27 cellular contexts compared by ENCODE assay signal in the genomic region with DNA sequence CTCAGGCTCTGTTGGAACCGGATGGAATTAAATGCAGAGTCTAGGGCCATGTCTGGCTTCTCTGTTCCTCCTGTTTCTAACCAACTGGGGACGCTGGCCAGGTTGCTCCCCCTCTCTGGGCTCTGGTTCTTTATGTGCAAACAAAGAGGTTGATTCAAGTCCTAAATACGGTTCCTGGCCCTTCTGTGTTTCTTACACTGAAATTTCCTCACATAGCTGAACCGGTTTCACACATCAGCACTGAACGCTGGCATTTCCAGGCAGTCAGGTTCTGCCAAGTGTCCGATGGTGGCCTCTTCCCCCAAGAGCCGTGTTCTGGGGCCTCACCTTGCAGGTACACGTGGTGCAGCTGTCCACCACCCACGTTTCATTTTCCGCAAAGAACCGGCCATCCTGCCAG. TPM values are rescaled to one million over a fixed set of nuclear protein-coding genes. Genes with fewer than 3 reads are reported as not detected.
A peak's percentile ranks its signal among the peaks of the same experiment; 100 is the strongest.
DNase-seq lines count a peak whose midpoint lies in the region; ATAC-seq and TF ChIP-seq lines count a peak whose summit lies in the region.
"Had no signal": no experiment of that assay in that cellular context is flagged by ENCODE, and none has a peak within 500 bp of the region (broad histone marks: within the 10 kb centered on the region; RNA-seq: fewer than 3 reads in every experiment).

No MANE protein-coding gene starts in this region.

- POLR2A ChIA-PET in MCF 10A (lab: Yijun Ruan, JAX), result no interaction called here

- H3K9me3 ChIP-seq in breast epithelium, result no peaks in the 10 kb centered on the region
- H3K9me3 ChIP-seq: colonic mucosa, lower lobe of right lung, tibial artery had no signal

- TF ChIP-seq CTCF in breast epithelium (IDR thresholded peaks at IDR 0.05) (no peak), MCF 10A (IDR thresholded peaks at IDR 0.05; ENCODE audit: unreplicated experiment) (no peak), omental fat pad (IDR thresholded peaks at IDR 0.05) (no peak)

- H3K27me3 Mint-ChIP-seq in MCF 10A (ENCODE audit: insufficient read depth, unreplicated experiment), result no peaks in the 10 kb centered on the region
- no peaks in the 10 kb centered on the region for H3K27me3 Mint-ChIP-seq in activated naive CD4-positive, alpha-beta T cell treated with anti-CD3 and anti-CD28 coated beads, Interleukin-2, amount 10 ng/mL, durations not matched to agents 7 days and 5 days
- H3K27me3 Mint-ChIP-seq: activated naive CD8-positive, alpha-beta T cell treated with anti-CD3 and anti-CD28 coated beads, Interleukin-2, amount 10 ng/mL, durations not matched to agents 7 days and 5 days; brain had no signal

- H3K4me3 ChIP-seq in breast epithelium, result peak overlapping the region in 1 of 3 donors; percentile 33
- H3K4me3 ChIP-seq: colonic mucosa, lower lobe of right lung, tibial artery had no signal

- H3K27ac ChIP-seq in breast epithelium, result peak overlapping the region; percentile 82 to 89
- H3K27ac ChIP-seq: 22Rv1, colonic mucosa, KMS-11, lower lobe of right lung, tibial artery had no signal

- ATAC-seq in esophagus mucosa, result peak; percentile 83
- ATAC-seq in omental fat pad (ENCODE audit: low FRiP score), result no peak
- ATAC-seq in HG03354 (IDR thresholded peaks at IDR 0.05; ENCODE audit: poor library complexity, severe bottlenecking, unreplicated experiment), result no peak
- ATAC-seq: activated CD8-positive, alpha-beta T cell treated with anti-CD3 and anti-CD28 coated beads, Interleukin-2, amount 10 ng/mL, durations not matched to agents 7 days and 5 days; lower lobe of right lung; T-cell had no signal

- H3K27ac Mint-ChIP-seq in MCF 10A (ENCODE audit: low read depth, unreplicated experiment), result no peak overlapping the region
- no peak overlapping the region for H3K27ac Mint-ChIP-seq in activated naive CD4-positive, alpha-beta T cell treated with anti-CD3 and anti-CD28 coated beads, Interleukin-2, amount 10 ng/mL, durations not matched to agents 7 days and 5 days
- H3K27ac Mint-ChIP-seq: activated CD8-positive, alpha-beta T cell treated with anti-CD3 and anti-CD28 coated beads, Interleukin-2, amount 10 ng/mL, durations not matched to agents 7 days and 5 days; activated naive CD8-positive, alpha-beta T cell treated with anti-CD3 and anti-CD28 coated beads, Interleukin-2, amount 10 ng/mL, durations not matched to agents 7 days and 5 days; CD8-positive, alpha-beta memory T cell; T-cell had no signal

- intact Hi-C loops in breast epithelium (cut with DNase I; ENCODE audit: low total_unique reads) (loop anchor here (5.0 kb wide), 1 partner anchor 453 kb away; no protein-coding TSS in a partner anchor), MCF 10A (cut with micrococcal nuclease) (no loop called here)

- H3K36me3 ChIP-seq in breast epithelium, result no peaks in the 10 kb centered on the region
- H3K36me3 ChIP-seq: colonic mucosa, lower lobe of right lung had no signal

- no peak for TF ChIP-seq POLR2A in breast epithelium (IDR thresholded peaks at IDR 0.05)

- no peaks in the 10 kb centered on the region for H3K27me3 ChIP-seq in breast epithelium
- H3K27me3 ChIP-seq: colonic mucosa, tibial artery had no signal

- H3K4me3 Mint-ChIP-seq in MCF 10A (ENCODE audit: unreplicated experiment), result no peak overlapping the region
- no peak overlapping the region for H3K4me3 Mint-ChIP-seq in activated naive CD4-positive, alpha-beta T cell treated with anti-CD3 and anti-CD28 coated beads, Interleukin-2, amount 10 ng/mL, durations not matched to agents 7 days and 5 days
- H3K4me3 Mint-ChIP-seq: activated CD8-positive, alpha-beta T cell treated with anti-CD3 and anti-CD28 coated beads, Interleukin-2, amount 10 ng/mL, durations not matched to agents 7 days and 5 days; activated naive CD8-positive, alpha-beta T cell treated with anti-CD3 and anti-CD28 coated beads, Interleukin-2, amount 10 ng/mL, durations not matched to agents 7 days and 5 days; brain; CD8-positive, alpha-beta memory T cell; T-cell had no signal

- BruUV-seq in MCF 10A (replicated peaks; lab: Mats Ljungman, UMichigan), result no TSS peak

- no peaks in the 10 kb centered on the region for H3K36me3 Mint-ChIP-seq in MCF 10A (ENCODE audit: insufficient read depth, unreplicated experiment)
- no peaks in the 10 kb centered on the region for H3K36me3 Mint-ChIP-seq in activated naive CD4-positive, alpha-beta T cell treated with anti-CD3 and anti-CD28 coated beads, Interleukin-2, amount 10 ng/mL, durations not matched to agents 7 days and 5 days
- H3K36me3 Mint-ChIP-seq: activated naive CD8-positive, alpha-beta T cell treated with anti-CD3 and anti-CD28 coated beads, Interleukin-2, amount 10 ng/mL, durations not matched to agents 7 days and 5 days; CD8-positive, alpha-beta memory T cell; T-cell had no signal

- peak in 1 of 2 donors; percentile 65 for DNase-seq in breast epithelium (ENCODE audit: low spot score in 2 of 2)
- no peak for DNase-seq in MCF 10A (ENCODE audit: unreplicated experiment)
- DNase-seq in omental fat pad (ENCODE audit: low spot score), result peak; percentile 11
- no peak for DNase-seq in NCI-H226
- DNase-seq in activated naive CD4-positive, alpha-beta T cell treated with anti-CD3 and anti-CD28 coated beads, Interleukin-2, amount 10 ng/mL, durations not matched to agents 7 days and 5 days, result no peak
- no peak for DNase-seq in stimulated activated CD4-positive, alpha-beta T cell treated with anti-CD3 and anti-CD28 coated beads, Interleukin-15, amount 100 ng/mL, for 24 hours
- DNase-seq: activated CD4-positive, CD25-positive, alpha-beta regulatory T cell treated with anti-CD3 and anti-CD28 coated beads, Interleukin-2, amount 50 U/mL, for 72 hours; activated CD8-positive, alpha-beta T cell treated with anti-CD3 and anti-CD28 coated beads, Interleukin-2, amount 10 ng/mL, durations not matched to agents 7 days and 5 days; activated effector memory CD4-positive, alpha-beta T cell treated with Interleukin-2 at 50 U/mL for 16 hours; activated naive CD8-positive, alpha-beta T cell treated with anti-CD3 and anti-CD28 coated beads, Interleukin-2, amount 10 ng/mL, durations not matched to agents 7 days and 5 days; activated T-cell treated with anti-CD3 and anti-CD28 coated beads for 4 hours; CD8-positive, alpha-beta memory T cell; colonic mucosa; GF-D8; GOT3; islet precursor cell; lower lobe of right lung; NCI-H524; stimulated activated CD4-positive, alpha-beta T cell treated with anti-CD3 and anti-CD28 coated beads, Interleukin-4, amount 100 ng/mL, for 1 hour; stimulated activated naive CD4-positive, alpha-beta T cell; T-cell had no signal

- H3K9me3 Mint-ChIP-seq in MCF 10A (ENCODE audit: unreplicated experiment), result peaks cover 12% of the 10 kb centered on the region
- H3K9me3 Mint-ChIP-seq in activated naive CD4-positive, alpha-beta T cell treated with anti-CD3 and anti-CD28 coated beads, Interleukin-2, amount 10 ng/mL, durations not matched to agents 7 days and 5 days, result peaks cover 5% of the 10 kb centered on the region
- H3K9me3 Mint-ChIP-seq: T-cell had no signal

- H3K4me1 ChIP-seq in breast epithelium, result no peaks in the 10 kb centered on the region
- H3K4me1 ChIP-seq: colonic mucosa, lower lobe of right lung, tibial artery had no signal

- H3K4me1 Mint-ChIP-seq in MCF 10A (ENCODE audit: insufficient read depth, unreplicated experiment), result no peaks in the 10 kb centered on the region
- H3K4me1 Mint-ChIP-seq in activated naive CD4-positive, alpha-beta T cell treated with anti-CD3 and anti-CD28 coated beads, Interleukin-2, amount 10 ng/mL, durations not matched to agents 7 days and 5 days, result no peaks in the 10 kb centered on the region
- H3K4me1 Mint-ChIP-seq: activated naive CD8-positive, alpha-beta T cell treated with anti-CD3 and anti-CD28 coated beads, Interleukin-2, amount 10 ng/mL, durations not matched to agents 7 days and 5 days; CD8-positive, alpha-beta memory T cell; T-cell had no signal

- CTCF ChIA-PET in MCF 10A (lab: Yijun Ruan, JAX), result interaction anchor here (0.6 kb wide), 1 partner anchor 25 kb away, joined by 3 read pairs; no protein-coding TSS in a partner anchor
- CTCF ChIA-PET in activated naive CD4-positive, alpha-beta T cell treated with anti-CD3 and anti-CD28 coated beads, Interleukin-2, amount 10 ng/mL, durations not matched to agents 7 days and 5 days (lab: Charles Lee), result no interaction called here

RNA-seq across cellular contexts. Expression of gene THBS2, which starts 13.5 kb away (rescaled TPM):
- 100 to 1,000 TPM in 1 of 3 donors, 10 to 100 TPM in 2; 31.9 to 145 (median 73.0) TPM for total RNA-seq in breast epithelium
- 0.05 TPM in 1 of 2 replicates, not detected in the other for total RNA-seq in MCF 10A (2022)
- 50.0 TPM for total RNA-seq in esophagus mucosa
- 100 to 1,000 TPM in 2 of 4 donors, 10 to 100 TPM in 2; 53.5 to 115 (median 93.8) TPM for total RNA-seq in omental fat pad
- total RNA-seq: activated CD8-positive, alpha-beta T cell treated with anti-CD3 and anti-CD28 coated beads, Interleukin-2, amount 10 ng/mL, durations not matched to agents 7 days and 5 days; activated naive CD8-positive, alpha-beta T cell treated with anti-CD3 and anti-CD28 coated beads, Interleukin-2, amount 10 ng/mL, durations not matched to agents 7 days and 5 days; CD8-positive, alpha-beta memory T cell had no signal

Comparison
In these comparisons a context has a peak if more than half of its experiments do, and no peak if none do; other contexts are left out.
1. RNA of gene THBS2, which starts 13.5 kb away (total RNA-seq): 53.5 to 115 TPM in omental fat pad, 31.9 to 145 TPM in breast epithelium and 50.0 TPM in esophagus mucosa (single experiment); 0.05 TPM in MCF 10A; every median in the first group is over 10 times any median in the second.